In the genomic region with DNA sequence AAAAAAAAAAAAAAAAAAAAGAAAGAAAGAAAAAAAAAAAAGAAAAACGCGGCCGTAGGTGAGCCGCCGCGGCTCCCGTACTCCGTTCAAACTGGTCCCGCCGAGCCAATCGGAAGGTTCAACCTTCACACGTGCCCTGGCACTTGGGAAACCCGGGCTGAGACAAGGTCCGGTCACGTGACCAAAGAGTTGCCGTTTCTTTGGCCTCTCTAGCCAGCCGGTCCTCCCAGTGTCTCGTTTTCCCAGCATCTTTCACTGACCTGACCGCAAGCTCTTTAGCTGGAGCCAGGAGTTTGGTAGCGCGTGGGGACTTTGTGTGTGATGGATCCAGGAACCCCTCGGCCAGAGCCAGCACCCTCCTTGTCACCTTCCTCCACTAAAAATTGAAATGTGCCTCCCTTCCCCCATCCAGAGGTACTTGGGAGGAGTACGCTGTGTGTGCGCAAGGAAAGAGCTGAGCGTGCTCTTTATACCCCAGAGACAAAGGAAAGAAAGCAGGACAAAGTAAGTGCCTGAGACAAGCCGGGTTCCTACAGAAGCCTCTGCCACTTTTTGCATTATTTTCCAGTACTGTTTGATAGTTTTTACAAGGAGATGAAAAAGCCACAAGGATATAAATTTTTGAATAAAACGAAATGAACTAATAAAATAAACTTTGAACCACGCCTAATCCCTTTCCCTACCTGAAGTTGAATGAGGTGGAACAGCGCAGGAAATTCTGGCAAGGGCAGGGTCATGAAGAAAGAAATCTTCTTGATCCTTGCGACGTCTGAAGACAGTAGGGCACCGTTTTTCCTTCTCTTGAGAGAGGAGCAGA, we compare ENCODE assay signal across 8 cellular contexts. TPM values are rescaled to one million over a fixed set of nuclear protein-coding genes. Genes with fewer than 3 reads are reported as not detected.
A peak's percentile ranks its signal among the peaks of the same experiment; 100 is the strongest.
DNase-seq lines count a peak whose midpoint lies in the region; ATAC-seq and TF ChIP-seq lines count a peak whose summit lies in the region.

No MANE protein-coding gene starts in this region.

- H3K9me3 ChIP-seq in T-helper 17 cell (ENCODE audit: control insufficient read depth, low read length, poor library complexity, severe bottlenecking) (no peaks in the 10 kb centered on the region), prostate gland (no peaks in the 10 kb centered on the region)

- ATAC-seq in HG02885 (IDR thresholded peaks at IDR 0.05; ENCODE audit: poor library complexity, unreplicated experiment) (peak; percentile 80), T-helper 17 cell (peak; percentile 93), left ventricle myocardium superior (peak; percentile 92)

- TF ChIP-seq CTCF in GM13976 (IDR thresholded peaks at IDR 0.05; ENCODE audit: borderline replicate concordance, control extremely low read depth, extremely low read depth, insufficient read depth, missing control alignments) (no peak), prostate gland (IDR thresholded peaks at IDR 0.05) (peak in 1 of 4 experiments; percentile 14)

- H3K4me1 ChIP-seq in prostate gland (replicated peaks) (peaks cover 11% of the 10 kb centered on the region), urinary bladder (ENCODE audit: insufficient read depth) (peaks cover 1% of the 10 kb centered on the region)

- under 1% methylated on average over 32 of the region's 32 CpGs for WGBS in prostate gland
- 1% methylated on average over 32 of the region's 32 CpGs for WGBS in urinary bladder

- no peak for TF ChIP-seq POLR2A in prostate gland (IDR thresholded peaks at IDR 0.05)

- in situ Hi-C loops in GM13976 (cut with MboI; ENCODE audit: low sequenced_read_pairs, unreplicated experiment): no loop called here

- peak overlapping the region; percentile 75 to 83 for H3K4me3 ChIP-seq in prostate gland
- peak overlapping the region; percentile 90 for H3K4me3 ChIP-seq in urinary bladder (ENCODE audit: low read depth, low read length)

- DNase-seq in GM13976 (ENCODE audit: low spot score) (peak; percentile 97), NCI-H1694 treated with DMSO at 0.1 percent for 48 hours (lab: John Stamatoyannopoulos, UW) (peak; percentile 93), T-helper 17 cell (peak; percentile 86 to 89 (median 86)), left ventricle myocardium superior (peak; percentile 97), prostate gland (ENCODE audit: low spot score) (peak; percentile 99)

- H3K27me3 ChIP-seq in prostate gland (replicated peaks; ENCODE audit: insufficient read depth): no peaks in the 10 kb centered on the region

- H3K4me1 Mint-ChIP-seq in T-helper 17 cell: peaks cover 31% of the 10 kb centered on the region

- H3K27ac Mint-ChIP-seq in T-helper 17 cell: peak overlapping the region; percentile 95

- peak overlapping the region; percentile 96 for H3K4me3 Mint-ChIP-seq in T-helper 17 cell

- intact Hi-C loops in left ventricle myocardium superior (cut with micrococcal nuclease): no loop called here
- intact Hi-C loops in prostate gland (cut with DNase I): loop anchor here (10.0 kb wide), 1 partner anchor 72 kb away; a partner anchor contains a TSS

- H3K36me3 Mint-ChIP-seq in T-helper 17 cell (ENCODE audit: low read depth): no peaks in the 10 kb centered on the region

- H3K36me3 ChIP-seq in prostate gland (peaks cover 0 to 6% of the 10 kb centered on the region in 2 donors), urinary bladder (ENCODE audit: insufficient read depth) (no peaks in the 10 kb centered on the region)

- H3K27me3 Mint-ChIP-seq in T-helper 17 cell: no peaks in the 10 kb centered on the region

- peak overlapping the region; percentile 19 for H3K27ac ChIP-seq in angular gyrus (ENCODE audit: low read depth, low read length)
- H3K27ac ChIP-seq in prostate gland: peak overlapping the region; percentile 87 to 95
- H3K27ac ChIP-seq in urinary bladder (ENCODE audit: low read depth): no peak overlapping the region

RNA-seq across cellular contexts. Expression of a gene that starts 1.0 kb away (rescaled TPM):
- total RNA-seq in T-helper 17 cell: 10 to 100 TPM; 48.6 to 60.0 TPM
- total RNA-seq in left ventricle myocardium superior: 36.0 TPM
- 100 to 1,000 TPM in 1 of 2 donors, 10 to 100 TPM in 1; 50.1 to 123 TPM for total RNA-seq in prostate gland
- total RNA-seq in urinary bladder: 35.4 TPM
- polyA plus RNA-seq in urinary bladder: 50.7 TPM

RNA-seq across cellular contexts. Expression of a gene that starts 11.7 kb away (rescaled TPM):
- 100 to 1,000 TPM; 176 to 185 TPM for total RNA-seq in T-helper 17 cell
- 127 TPM for total RNA-seq in left ventricle myocardium superior
- 100 to 1,000 TPM; 367 to 399 TPM for total RNA-seq in prostate gland
- 59.5 TPM for total RNA-seq in urinary bladder
- 285 TPM for polyA plus RNA-seq in urinary bladder

RNA-seq across cellular contexts. Expression of a gene that starts 14.5 kb away (rescaled TPM):
- total RNA-seq in T-helper 17 cell: 10 to 100 TPM; 29.8 to 32.6 TPM
- 64.7 TPM for total RNA-seq in left ventricle myocardium superior
- total RNA-seq in prostate gland: 10 to 100 TPM; 65.4 to 82.1 TPM
- 22.7 TPM for total RNA-seq in urinary bladder
- polyA plus RNA-seq in urinary bladder: 84.4 TPM

RNA-seq across cellular contexts. Expression of a gene that starts 26.3 kb away (rescaled TPM):
- total RNA-seq in T-helper 17 cell (1 to 10 TPM; 2.9 to 3.5 TPM), left ventricle myocardium superior (1.7 TPM), prostate gland (10 to 100 TPM in 1 of 2 donors, 1 to 10 TPM in 1; 9.1 to 16.9 TPM), urinary bladder (2.6 TPM)
- 8.9 TPM for polyA plus RNA-seq in urinary bladder

RNA-seq across cellular contexts. Expression of a gene that starts 28.8 kb away (rescaled TPM):
- not detected for total RNA-seq in T-helper 17 cell
- not detected for total RNA-seq in left ventricle myocardium superior
- total RNA-seq in prostate gland: under 1 TPM in 1 of 2 donors, not detected in 1; 0.91 TPM
- total RNA-seq in urinary bladder: not detected
- polyA plus RNA-seq in urinary bladder: not detected
